Comparison of ENCODE assay signal across 18 cellular contexts in genomic region chr9:73327149-73327548, GRCh38.
"Had no signal": no experiment of that assay in that cellular context is flagged by ENCODE, and none has a peak within 500 bp of the region (broad histone marks: within the 10 kb centered on the region; RNA-seq: fewer than 3 reads in every experiment).

No MANE protein-coding gene starts in this region.

- H3K4me1 ChIP-seq: esophagus muscularis mucosa, gastroesophageal sphincter, right atrium auricular region, stomach had no signal

- H3K27me3 ChIP-seq: esophagus muscularis mucosa, gastroesophageal sphincter, right atrium auricular region, stomach had no signal

- H3K4me3 ChIP-seq: esophagus muscularis mucosa, gastroesophageal sphincter, right atrium auricular region, stomach had no signal

- H3K36me3 ChIP-seq: esophagus muscularis mucosa, gastroesophageal sphincter, right atrium auricular region, stomach had no signal

- DNase-seq: effector memory CD4-positive, alpha-beta T cell; glutamatergic neuron; kidney; left colon; left ventricle myocardium superior; mesendoderm; naive thymus-derived CD4-positive, alpha-beta T cell; nephron progenitor cell; small intestine; stimulated activated CD4-positive, alpha-beta T cell treated with anti-CD3 and anti-CD28 coated beads, Interleukin-12 subunit alpha, Interleukin-12 subunit beta, amount 100 ng/mL, for 4 hours; stimulated activated naive CD4-positive, alpha-beta T cell; stomach; substantia nigra; trophoblast cell had no signal

- H3K9me3 ChIP-seq: gastroesophageal sphincter, right atrium auricular region, stomach had no signal

- ATAC-seq: gastroesophageal sphincter; left colon; left ventricle myocardium superior; naive thymus-derived CD4-positive, alpha-beta T cell had no signal

- H3K27ac ChIP-seq: epithelial cell of prostate, esophagus muscularis mucosa, gastroesophageal sphincter, right atrium auricular region, stomach had no signal

- FAIRE-seq: kidney, small intestine had no signal
